ENCODE assay signal across 1 cellular context in the genomic region with DNA sequence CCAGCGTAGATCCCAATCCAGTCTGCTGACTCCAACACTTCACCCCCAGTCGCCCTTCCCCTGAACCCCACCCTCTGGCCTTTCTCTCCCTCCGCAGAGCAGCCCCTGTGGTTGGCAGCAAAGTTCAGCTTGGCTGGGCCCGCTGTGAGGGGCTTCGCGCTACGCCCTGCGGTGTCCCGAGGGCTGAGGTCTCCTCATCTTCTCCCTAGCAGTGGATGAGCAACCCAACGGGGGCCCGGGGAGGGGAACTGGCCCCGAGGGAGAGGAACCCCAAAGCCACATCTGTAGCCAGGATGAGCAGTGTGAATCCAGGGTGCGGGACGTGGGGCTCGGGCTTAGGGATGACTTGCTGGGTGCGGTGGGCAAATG.
A peak's percentile ranks its signal among the peaks of the same experiment; 100 is the strongest.
TF ChIP-seq lines count a peak whose summit lies in the region.

No MANE protein-coding gene starts in this region.

TF ChIP-seq in K562, 482 proteins besides CTCF, POLR2A, EP300 and RAD21:
- TF ChIP-seq ZC3H4 (CRISPR knock-in tag; IDR thresholded peaks at IDR 0.05; ENCODE audit: borderline replicate concordance) (0 out of 2 replicates have a peak, but pooled peaks have one; percentile 3), SREBF2 (CRISPR knock-in tag; IDR thresholded peaks at IDR 0.05) (0 out of 2 replicates have a peak, but pooled peaks have one; percentile 17), ZNF174 (CRISPR knock-in tag; IDR thresholded peaks at IDR 0.05) (no peak), RBFOX2 (IDR thresholded peaks at IDR 0.05; ENCODE audit: low read depth, low read length) (peak; percentile 82)
- TF ChIP-seq, protein P1, sequence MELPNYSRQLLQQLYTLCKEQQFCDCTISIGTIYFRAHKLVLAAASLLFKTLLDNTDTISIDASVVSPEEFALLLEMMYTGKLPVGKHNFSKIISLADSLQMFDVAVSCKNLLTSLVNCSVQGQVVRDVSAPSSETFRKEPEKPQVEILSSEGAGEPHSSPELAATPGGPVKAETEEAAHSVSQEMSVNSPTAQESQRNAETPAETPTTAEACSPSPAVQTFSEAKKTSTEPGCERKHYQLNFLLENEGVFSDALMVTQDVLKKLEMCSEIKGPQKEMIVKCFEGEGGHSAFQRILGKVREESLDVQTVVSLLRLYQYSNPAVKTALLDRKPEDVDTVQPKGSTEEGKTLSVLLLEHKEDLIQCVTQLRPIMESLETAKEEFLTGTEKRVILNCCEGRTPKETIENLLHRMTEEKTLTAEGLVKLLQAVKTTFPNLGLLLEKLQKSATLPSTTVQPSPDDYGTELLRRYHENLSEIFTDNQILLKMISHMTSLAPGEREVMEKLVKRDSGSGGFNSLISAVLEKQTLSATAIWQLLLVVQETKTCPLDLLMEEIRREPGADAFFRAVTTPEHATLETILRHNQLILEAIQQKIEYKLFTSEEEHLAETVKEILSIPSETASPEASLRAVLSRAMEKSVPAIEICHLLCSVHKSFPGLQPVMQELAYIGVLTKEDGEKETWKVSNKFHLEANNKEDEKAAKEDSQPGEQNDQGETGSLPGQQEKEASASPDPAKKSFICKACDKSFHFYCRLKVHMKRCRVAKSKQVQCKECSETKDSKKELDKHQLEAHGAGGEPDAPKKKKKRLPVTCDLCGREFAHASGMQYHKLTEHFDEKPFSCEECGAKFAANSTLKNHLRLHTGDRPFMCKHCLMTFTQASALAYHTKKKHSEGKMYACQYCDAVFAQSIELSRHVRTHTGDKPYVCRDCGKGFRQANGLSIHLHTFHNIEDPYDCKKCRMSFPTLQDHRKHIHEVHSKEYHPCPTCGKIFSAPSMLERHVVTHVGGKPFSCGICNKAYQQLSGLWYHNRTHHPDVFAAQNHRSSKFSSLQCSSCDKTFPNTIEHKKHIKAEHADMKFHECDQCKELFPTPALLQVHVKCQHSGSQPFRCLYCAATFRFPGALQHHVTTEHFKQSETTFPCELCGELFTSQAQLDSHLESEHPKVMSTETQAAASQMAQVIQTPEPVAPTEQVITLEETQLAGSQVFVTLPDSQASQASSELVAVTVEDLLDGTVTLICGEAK (IDR thresholded peaks at IDR 0.05), result peak; percentile 46; the same call in 1 of the 2 replicates
- TF ChIP-seq, protein P1 (CRISPR knock-in tag; IDR thresholded peaks at IDR 0.05), result no peak
- TF ChIP-seq, protein P2, sequence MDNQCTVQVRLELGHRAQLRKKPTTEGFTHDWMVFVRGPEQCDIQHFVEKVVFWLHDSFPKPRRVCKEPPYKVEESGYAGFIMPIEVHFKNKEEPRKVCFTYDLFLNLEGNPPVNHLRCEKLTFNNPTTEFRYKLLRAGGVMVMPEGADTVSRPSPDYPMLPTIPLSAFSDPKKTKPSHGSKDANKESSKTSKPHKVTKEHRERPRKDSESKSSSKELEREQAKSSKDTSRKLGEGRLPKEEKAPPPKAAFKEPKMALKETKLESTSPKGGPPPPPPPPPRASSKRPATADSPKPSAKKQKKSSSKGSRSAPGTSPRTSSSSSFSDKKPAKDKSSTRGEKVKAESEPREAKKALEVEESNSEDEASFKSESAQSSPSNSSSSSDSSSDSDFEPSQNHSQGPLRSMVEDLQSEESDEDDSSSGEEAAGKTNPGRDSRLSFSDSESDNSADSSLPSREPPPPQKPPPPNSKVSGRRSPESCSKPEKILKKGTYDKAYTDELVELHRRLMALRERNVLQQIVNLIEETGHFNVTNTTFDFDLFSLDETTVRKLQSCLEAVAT (IDR thresholded peaks at IDR 0.05), result 0 out of 4 replicates have a peak, but pooled peaks of 1 of the 2 experiments have one; percentile 4
- TF ChIP-seq, protein P3, sequence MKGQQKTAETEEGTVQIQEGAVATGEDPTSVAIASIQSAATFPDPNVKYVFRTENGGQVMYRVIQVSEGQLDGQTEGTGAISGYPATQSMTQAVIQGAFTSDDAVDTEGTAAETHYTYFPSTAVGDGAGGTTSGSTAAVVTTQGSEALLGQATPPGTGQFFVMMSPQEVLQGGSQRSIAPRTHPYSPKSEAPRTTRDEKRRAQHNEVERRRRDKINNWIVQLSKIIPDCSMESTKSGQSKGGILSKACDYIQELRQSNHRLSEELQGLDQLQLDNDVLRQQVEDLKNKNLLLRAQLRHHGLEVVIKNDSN (CRISPR knock-in tag; IDR thresholded peaks at IDR 0.05), result no peak
